12 cellular contexts compared by ENCODE assay signal in genomic region chr2:215921884-215922283, GRCh38.
DNase-seq lines count a peak whose midpoint lies in the region; ATAC-seq and TF ChIP-seq lines count a peak whose summit lies in the region.
"Had no signal": no experiment of that assay in that cellular context is flagged by ENCODE, and none has a peak within 500 bp of the region (broad histone marks: within the 10 kb centered on the region; RNA-seq: fewer than 3 reads in every experiment).

No MANE protein-coding gene starts in this region.

- POLR2A ChIA-PET in CD8-positive, alpha-beta memory T cell (lab: Charles Lee): no interaction called here

- H3K27me3 Mint-ChIP-seq in stimulated activated naive CD8-positive, alpha-beta T cell treated with anti-CD3 and anti-CD28 coated beads, Interleukin-15, amount 100 ng/mL, for 72 hours: peaks cover 9% of the 10 kb centered on the region
- peaks cover 14 to 19% of the 10 kb centered on the region in 2 donors for H3K27me3 Mint-ChIP-seq in CD8-positive, alpha-beta memory T cell
- peaks cover 62% of the 10 kb centered on the region for H3K27me3 Mint-ChIP-seq in T-helper 17 cell

- H3K4me1 ChIP-seq in CD8-positive, alpha-beta memory T cell (ENCODE audit: insufficient read depth, low read length): no peaks in the 10 kb centered on the region

- no peaks in the 10 kb centered on the region for H3K36me3 Mint-ChIP-seq in CD8-positive, alpha-beta memory T cell
- peaks cover 7% of the 10 kb centered on the region for H3K36me3 Mint-ChIP-seq in T-helper 17 cell (ENCODE audit: low read depth)

- TF ChIP-seq CTCF in fibroblast of the aortic adventitia (IDR thresholded peaks at IDR 0.05; ENCODE audit: insufficient read depth, low read length): no peak

- no peak overlapping the region for H3K4me3 Mint-ChIP-seq in stimulated activated naive CD8-positive, alpha-beta T cell treated with anti-CD3 and anti-CD28 coated beads, Interleukin-15, amount 100 ng/mL, for 72 hours
- H3K4me3 Mint-ChIP-seq in CD8-positive, alpha-beta memory T cell: no peak overlapping the region
- no peak overlapping the region for H3K4me3 Mint-ChIP-seq in T-helper 17 cell
- H3K4me3 Mint-ChIP-seq: stimulated activated naive CD8-positive, alpha-beta T cell treated with anti-CD3 and anti-CD28 coated beads, Interleukin-15, Interleukin-2, amounts not matched to agents 100 ng/mL and 50 ng/mL, for 24 hours had no signal

- ATAC-seq in stimulated activated naive CD8-positive, alpha-beta T cell treated with anti-CD3 and anti-CD28 coated beads, Interleukin-15, amount 100 ng/mL, for 72 hours: peak; percentile 22
- ATAC-seq in stimulated activated naive CD8-positive, alpha-beta T cell treated with anti-CD3 and anti-CD28 coated beads, Interleukin-15, Interleukin-2, amounts not matched to agents 100 U/mL and 50 U/mL, for 24 hours: no peak
- no peak for ATAC-seq in T-helper 17 cell
- no peak for ATAC-seq in HG03342 (IDR thresholded peaks at IDR 0.05; ENCODE audit: unreplicated experiment)
- ATAC-seq: lower lobe of right lung had no signal

- H3K9me3 Mint-ChIP-seq in stimulated activated naive CD8-positive, alpha-beta T cell treated with anti-CD3 and anti-CD28 coated beads, Interleukin-15, amount 100 ng/mL, for 72 hours: no peaks in the 10 kb centered on the region
- H3K9me3 Mint-ChIP-seq in CD8-positive, alpha-beta memory T cell: no peaks in the 10 kb centered on the region
- H3K9me3 Mint-ChIP-seq: stimulated activated naive CD8-positive, alpha-beta T cell treated with anti-CD3 and anti-CD28 coated beads, Interleukin-15, Interleukin-2, amounts not matched to agents 100 ng/mL and 50 ng/mL, for 24 hours had no signal

- no peaks in the 10 kb centered on the region for H3K36me3 ChIP-seq in CD8-positive, alpha-beta memory T cell (ENCODE audit: insufficient read depth, low read length)
- H3K36me3 ChIP-seq: lower lobe of right lung had no signal

- no peaks in the 10 kb centered on the region for H3K9me3 ChIP-seq in CD8-positive, alpha-beta memory T cell (ENCODE audit: low read length)
- no peaks in the 10 kb centered on the region for H3K9me3 ChIP-seq in T-helper 17 cell (ENCODE audit: control insufficient read depth, low read length, poor library complexity, severe bottlenecking)
- H3K9me3 ChIP-seq: lower lobe of right lung had no signal

- H3K27ac ChIP-seq in CD8-positive, alpha-beta memory T cell (ENCODE audit: low read depth, low read length): no peak overlapping the region
- H3K27ac ChIP-seq: C4-2B, lower lobe of right lung, skin epidermis had no signal

- no peak for DNase-seq in stimulated activated naive CD8-positive, alpha-beta T cell treated with anti-CD3 and anti-CD28 coated beads, Interleukin-15, amount 100 ng/mL, for 72 hours
- no peak for DNase-seq in stimulated activated naive CD8-positive, alpha-beta T cell treated with anti-CD3 and anti-CD28 coated beads, Interleukin-15, Interleukin-2, amounts not matched to agents 100 U/mL and 50 U/mL, for 24 hours
- DNase-seq in T1000 (lab: John Stamatoyannopoulos, UW) (peak; percentile 44), fibroblast of the aortic adventitia (ENCODE audit: low read depth) (peak; percentile 90), NCI-H2171 treated with DMSO at 0.1 percent for 48 hours (lab: John Stamatoyannopoulos, UW) (no peak), T-helper 17 cell (no peak)
- DNase-seq in CD8-positive, alpha-beta memory T cell: no peak
- DNase-seq: lower lobe of right lung had no signal

- H3K27ac Mint-ChIP-seq in stimulated activated naive CD8-positive, alpha-beta T cell treated with anti-CD3 and anti-CD28 coated beads, Interleukin-15, amount 100 ng/mL, for 72 hours: no peak overlapping the region
- no peak overlapping the region for H3K27ac Mint-ChIP-seq in CD8-positive, alpha-beta memory T cell
- H3K27ac Mint-ChIP-seq in T-helper 17 cell: no peak overlapping the region
- H3K27ac Mint-ChIP-seq: stimulated activated naive CD8-positive, alpha-beta T cell treated with anti-CD3 and anti-CD28 coated beads, Interleukin-15, Interleukin-2, amounts not matched to agents 100 ng/mL and 50 ng/mL, for 24 hours had no signal

- CTCF ChIA-PET in CD8-positive, alpha-beta memory T cell (lab: Charles Lee): no interaction called here

- no peak overlapping the region for H3K4me3 ChIP-seq in fibroblast of the aortic adventitia (ENCODE audit: low read depth, low read length)
- no peak overlapping the region for H3K4me3 ChIP-seq in CD8-positive, alpha-beta memory T cell (ENCODE audit: low read length)
- H3K4me3 ChIP-seq: lower lobe of right lung, skin epidermis had no signal

- H3K27me3 ChIP-seq in CD8-positive, alpha-beta memory T cell (ENCODE audit: insufficient read depth, low read length, poor library complexity, severe bottlenecking): no peaks in the 10 kb centered on the region

- peaks cover 6% of the 10 kb centered on the region for H3K4me1 Mint-ChIP-seq in stimulated activated naive CD8-positive, alpha-beta T cell treated with anti-CD3 and anti-CD28 coated beads, Interleukin-15, amount 100 ng/mL, for 72 hours
- peaks cover 0 to under 1% (median 0%) of the 10 kb centered on the region in 3 donors for H3K4me1 Mint-ChIP-seq in CD8-positive, alpha-beta memory T cell
- peaks cover 4% of the 10 kb centered on the region for H3K4me1 Mint-ChIP-seq in T-helper 17 cell

Comparison
In these comparisons a context has a peak if more than half of its experiments do, and no peak if none do; other contexts are left out.
1. DNase-seq: peak in T1000 (single experiment) and fibroblast of the aortic adventitia (single experiment); none in stimulated activated naive CD8-positive, alpha-beta T cell treated with anti-CD3 and anti-CD28 coated beads, Interleukin-15, amount 100 ng/mL, for 72 hours (0 of 2), stimulated activated naive CD8-positive, alpha-beta T cell treated with anti-CD3 and anti-CD28 coated beads, Interleukin-15, Interleukin-2, amounts not matched to agents 100 U/mL and 50 U/mL, for 24 hours (single experiment), CD8-positive, alpha-beta memory T cell (0 of 5), NCI-H2171 treated with DMSO at 0.1 percent for 48 hours (single experiment) and T-helper 17 cell (0 of 3).